32 cellular contexts compared by ENCODE assay signal in genomic region chr17:74515941-74516340, GRCh38. TPM values are rescaled to one million over a fixed set of nuclear protein-coding genes. Genes with fewer than 3 reads are reported as not detected.
"Had no signal": no experiment of that assay in that cellular context is flagged by ENCODE, and none has a peak within 500 bp of the region (broad histone marks: within the 10 kb centered on the region; RNA-seq: fewer than 3 reads in every experiment).

No MANE protein-coding gene starts in this region.

- H3K4me3 Mint-ChIP-seq: activated CD4-positive, alpha-beta T cell treated with anti-CD3 and anti-CD28 coated beads, Interleukin-2, amount 10 ng/mL, durations not matched to agents 24 days and 14 days; activated naive CD4-positive, alpha-beta T cell treated with anti-CD3 and anti-CD28 coated beads, Interleukin-2, amount 50 U/mL, for 24 hours; brain; T-helper 1 cell treated with Interleukin-12 subunit alpha and Interleukin-12 subunit beta and Interleukin-4 antibody, amounts not matched to agents 30 μg/mL and 1 μg/mL, for 36 hours; T-helper 2 cell treated with Interferon-gamma antibody and Interleukin-4, amounts not matched to agents 5 μg/mL and 100 μg/mL, for 36 hours had no signal

- H3K36me3 Mint-ChIP-seq: activated naive CD4-positive, alpha-beta T cell treated with anti-CD3 and anti-CD28 coated beads, Interleukin-2, amount 50 U/mL, for 24 hours had no signal

- H3K9me3 ChIP-seq: Peyer's patch had no signal

- H3K4me3 ChIP-seq: Peyer's patch, SJSA1 had no signal

- H3K27ac ChIP-seq: KMS-11, Peyer's patch, SJSA1 had no signal

- H3K4me1 ChIP-seq: Peyer's patch, SJSA1 had no signal

- H3K36me3 ChIP-seq: Peyer's patch, SJSA1 had no signal

- H3K4me1 Mint-ChIP-seq: brain had no signal

- ATAC-seq: activated CD8-positive, alpha-beta T cell treated with anti-CD3 and anti-CD28 coated beads for 36 hours; PC-3 had no signal

- DNase-seq: activated CD4-positive, alpha-beta T cell treated with anti-CD3 and anti-CD28 coated beads, Interleukin-2, amount 10 ng/mL, durations not matched to agents 24 days and 14 days; activated CD4-positive, alpha-beta T cell treated with anti-CD3 and anti-CD28 coated beads, Interleukin-2, amount 50 U/mL, for 4 hours; activated CD8-positive, alpha-beta T cell treated with anti-CD3 and anti-CD28 coated beads for 36 hours; activated gamma-delta T cell; activated naive CD4-positive, alpha-beta T cell treated with Interleukin-2 at 50 U/mL for 16 hours; activated T-cell treated with anti-CD3 and anti-CD28 coated beads, Interleukin-2, amount 50 U/mL, for 1 hour; anterior cingulate cortex; MM.1S; MV-4-11; NCI-H1092; NCI-H1436 treated with DMSO at 0.1 percent for 48 hours; NCI-H1694 treated with DMSO at 0.1 percent for 48 hours; NCI-H2029; NCI-H2171; NCI-H510A; NCI-H526; NCI-H748 treated with DMSO at 0.1 percent for 48 hours; NK-92 treated with Interleukin-12 subunit alpha and Interleukin-12 subunit beta, amount 100 ng/mL, for 24 hours; PC-3; RPMI8226; SHP77 treated with DMSO at 0.1 percent for 48 hours; SK-N-SH had no signal

- H3K27me3 ChIP-seq: Peyer's patch, SJSA1 had no signal

RNA-seq across cellular contexts. Expression of gene CD300LB, which starts 15.3 kb away (rescaled TPM):
- total RNA-seq: activated CD4-positive, alpha-beta T cell treated with anti-CD3 and anti-CD28 coated beads, Interleukin-2, amount 10 ng/mL, durations not matched to agents 24 days and 14 days; activated CD8-positive, alpha-beta T cell treated with anti-CD3 and anti-CD28 coated beads for 36 hours; activated T-helper 2 cell treated with anti-CD3 and anti-CD28 coated beads, Interferon-gamma antibody, Interleukin-2, Interleukin-4, amounts not matched to agents 10 μg/mL and 5 μg/mL and 100 μg/mL, durations not matched to agents 14 hours and 24 hours and 36 hours; bronchial epithelial cell; LHCN-M2; PC-3; Peyer's patch; SJSA1 had no signal
- polyA plus RNA-seq: SK-N-SH had no signal

RNA-seq across cellular contexts. Expression of gene CD300C, which starts 30.0 kb away (rescaled TPM):
- total RNA-seq: activated CD8-positive, alpha-beta T cell treated with anti-CD3 and anti-CD28 coated beads for 36 hours; activated T-helper 2 cell treated with anti-CD3 and anti-CD28 coated beads, Interferon-gamma antibody, Interleukin-2, Interleukin-4, amounts not matched to agents 10 μg/mL and 5 μg/mL and 100 μg/mL, durations not matched to agents 14 hours and 24 hours and 36 hours; bronchial epithelial cell; LHCN-M2; PC-3; Peyer's patch; SJSA1 had no signal
- polyA plus RNA-seq: SK-N-SH had no signal

RNA-seq across cellular contexts. Expression of gene CD300A, which starts 49.5 kb away (rescaled TPM):
- total RNA-seq: bronchial epithelial cell, LHCN-M2, PC-3, SJSA1 had no signal
- polyA plus RNA-seq: SK-N-SH had no signal

RNA-seq across cellular contexts. Expression of gene CD300H, which starts 51.4 kb away (rescaled TPM):
- total RNA-seq: activated CD4-positive, alpha-beta T cell treated with anti-CD3 and anti-CD28 coated beads, Interleukin-2, amount 10 ng/mL, durations not matched to agents 24 days and 14 days; activated CD8-positive, alpha-beta T cell treated with anti-CD3 and anti-CD28 coated beads for 36 hours; activated T-helper 2 cell treated with anti-CD3 and anti-CD28 coated beads, Interferon-gamma antibody, Interleukin-2, Interleukin-4, amounts not matched to agents 10 μg/mL and 5 μg/mL and 100 μg/mL, durations not matched to agents 14 hours and 24 hours and 36 hours; bronchial epithelial cell; LHCN-M2; PC-3; Peyer's patch; SJSA1 had no signal
- polyA plus RNA-seq: SK-N-SH had no signal
